In the genomic region with DNA sequence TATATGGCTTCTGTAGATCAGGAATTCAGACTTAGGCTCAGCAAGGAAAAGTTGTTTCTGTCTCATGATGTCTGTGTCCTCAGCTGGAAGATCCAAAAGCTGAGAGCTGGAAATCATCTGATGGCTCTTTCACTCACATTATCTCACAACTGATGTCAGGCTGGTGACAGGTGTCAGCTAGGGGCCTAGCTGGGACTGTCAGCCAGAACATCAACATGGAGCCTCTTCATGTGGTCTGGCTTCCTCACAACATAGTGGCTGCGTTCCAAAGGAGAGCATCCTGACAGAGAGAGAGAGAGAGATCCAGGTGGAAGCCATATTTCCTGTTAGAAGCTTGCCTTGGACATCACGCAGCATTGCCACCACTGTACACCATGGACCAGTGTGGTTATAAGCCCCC, we compare ENCODE assay signal across 25 cellular contexts.
"Had no signal": no experiment of that assay in that cellular context is flagged by ENCODE, and none has a peak within 500 bp of the region (broad histone marks: within the 10 kb centered on the region; RNA-seq: fewer than 3 reads in every experiment).

No MANE protein-coding gene starts in this region.

- FAIRE-seq: endometrium had no signal

- H3K9me3 ChIP-seq: esophagus squamous epithelium, left lung, lower lobe of right lung, neutrophil, pancreas, suprapubic skin, transverse colon, upper lobe of right lung, uterus had no signal

- H3K36me3 ChIP-seq: esophagus squamous epithelium, left lung, lower lobe of right lung, neutrophil, pancreas, suprapubic skin, transverse colon, upper lobe of right lung, uterus had no signal

- H3K27me3 ChIP-seq: left lung, neutrophil, suprapubic skin, transverse colon, upper lobe of right lung, uterus had no signal

- H3K27ac ChIP-seq: esophagus squamous epithelium, left lung, lower lobe of right lung, neutrophil, pancreas, suprapubic skin, transverse colon, upper lobe of right lung, uterus had no signal

- H3K4me1 ChIP-seq: esophagus squamous epithelium, left lung, lower lobe of right lung, pancreas, suprapubic skin, transverse colon, upper lobe of right lung, uterus had no signal

- H3K4me3 ChIP-seq: esophagus squamous epithelium, left lung, lower lobe of right lung, pancreas, smooth muscle cell, suprapubic skin, transverse colon, upper lobe of right lung, uterus had no signal

- H3K4me2 ChIP-seq: smooth muscle cell had no signal

- DNase-seq: cortex of kidney; effector memory CD8-positive, alpha-beta T cell; erythroblast; esophagus squamous epithelium; foreskin melanocyte; kidney; left lung; lower lobe of right lung; natural killer cell; pancreas; retina; stimulated activated CD4-positive, alpha-beta T cell treated with anti-CD3 and anti-CD28 coated beads, Interleukin-12 subunit alpha, Interleukin-12 subunit beta, amount 100 ng/mL, for 4 hours; stimulated activated CD4-positive, alpha-beta T cell treated with anti-CD3 and anti-CD28 coated beads, Interleukin-1b, Interleukin-23, amount 100 ng/mL, for 48 hours; stimulated activated CD4-positive, alpha-beta T cell treated with anti-CD3 and anti-CD28 coated beads, Interleukin-4, amount 100 ng/mL, for 1 hour; stimulated activated CD8-positive, alpha-beta memory T cell treated with anti-CD3 and anti-CD28 coated beads, Interleukin-4, amount 100 ng/mL, for 48 hours; stimulated activated naive CD4-positive, alpha-beta T cell; stimulated activated naive CD8-positive, alpha-beta T cell treated with anti-CD3 and anti-CD28 coated beads, Interleukin-15, amount 100 ng/mL, for 72 hours; transverse colon; upper lobe of right lung; uterus had no signal

- ATAC-seq: effector memory CD8-positive, alpha-beta T cell; left lung; lower lobe of right lung; natural killer cell; pancreas; sciatic nerve; stimulated activated naive CD8-positive, alpha-beta T cell treated with anti-CD3 and anti-CD28 coated beads, Interleukin-15, amount 100 ng/mL, for 72 hours; upper lobe of right lung had no signal
